21 cellular contexts compared by ENCODE assay signal in the genomic region with DNA sequence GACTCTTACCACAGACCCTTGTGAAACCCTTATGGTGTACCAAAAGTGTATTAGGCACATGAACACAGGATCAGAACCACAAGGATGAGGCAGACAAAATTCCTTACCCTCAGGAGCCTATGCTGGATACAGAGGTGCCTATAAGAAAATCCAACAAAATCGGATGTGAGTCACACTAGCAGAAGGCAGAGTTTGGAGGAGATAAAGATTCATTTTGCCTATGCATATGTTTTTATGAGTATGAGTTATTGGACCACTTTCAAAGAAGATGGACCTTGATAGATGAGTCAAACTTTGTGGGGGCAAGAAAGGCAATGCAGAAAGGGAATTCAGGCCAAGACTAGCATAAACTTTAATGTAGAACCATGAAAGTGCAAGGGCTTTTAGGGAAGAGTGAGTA. TPM values are rescaled to one million over a fixed set of nuclear protein-coding genes. Genes with fewer than 3 reads are reported as not detected.
DNase-seq lines count a peak whose midpoint lies in the region; ATAC-seq, FAIRE-seq and TF ChIP-seq lines count a peak whose summit lies in the region.
"Had no signal": no experiment of that assay in that cellular context is flagged by ENCODE, and none has a peak within 500 bp of the region (broad histone marks: within the 10 kb centered on the region; RNA-seq: fewer than 3 reads in every experiment).

No MANE protein-coding gene starts in this region.

- H3K27ac ChIP-seq in PC-3 (ENCODE audit: low read length) (0 out of 2 replicates have a peak overlapping the region, but pooled peaks have one; percentile 4), OCI-LY7 (ENCODE audit: low read depth, low read length, poor library complexity, severe bottlenecking) (no peak overlapping the region)

- POLR2A ChIA-PET in PC-3 (lab: Charles Lee; ENCODE audit: unreplicated experiment), result no interaction called here
- POLR2A ChIA-PET in OCI-LY7 (lab: Charles Lee), result no interaction called here

- DNase-seq in A172 (ENCODE audit: low spot score), result peak; percentile 62
- DNase-seq in HCEC 1CT, result peak; percentile 65
- peak; percentile 91 for DNase-seq in PC-3
- no peak for DNase-seq in bronchial epithelial cell (ENCODE audit: low read depth)
- no peak for DNase-seq in activated CD4-positive, alpha-beta T cell treated with anti-CD3 and anti-CD28 coated beads, Interleukin-2, amount 50 U/mL, for 48 hours
- no peak for DNase-seq in hypothalamus (lab: John Stamatoyannopoulos, UW)
- no peak for DNase-seq in OCI-LY7 (ENCODE audit: low spot score)
- DNase-seq: 8988T; BE2C; CD4-positive, CD25-positive, alpha-beta regulatory T cell; COR-L47; H7; NCI-H1436; NCI-H1930; NCI-H345; NCI-H526; T-cell had no signal

- H3K9me2 ChIP-seq in PC-3 (replicated peaks; ENCODE audit: low read length), result no peaks in the 10 kb centered on the region
- no peaks in the 10 kb centered on the region for H3K9me2 ChIP-seq in OCI-LY7 (ENCODE audit: insufficient read depth, low read length)

- H3K4me3 ChIP-seq in PC-3 (ENCODE audit: low read length) (no peak overlapping the region), bronchial epithelial cell (ENCODE audit: low read depth, low read length) (no peak overlapping the region), OCI-LY7 (ENCODE audit: low read depth, low read length, poor library complexity, severe bottlenecking) (no peak overlapping the region)
- H3K4me3 ChIP-seq: K562 had no signal

- BruUV-seq in PC-3 (replicated peaks; lab: Mats Ljungman, UMichigan) (no TSS peak), OCI-LY7 (replicated peaks; lab: Mats Ljungman, UMichigan) (no TSS peak)

- intact Hi-C loops in PC-3 (cut with micrococcal nuclease) (no loop called here), OCI-LY7 (cut with micrococcal nuclease; ENCODE audit: unreplicated experiment) (no loop called here)

- ATAC-seq in PC-3 (peak; percentile 82), HG02588 (IDR thresholded peaks at IDR 0.05; ENCODE audit: unreplicated experiment) (no peak)
- ATAC-seq: K562, T-cell had no signal

- H3K27me3 ChIP-seq in PC-3 (ENCODE audit: low read length) (no peaks in the 10 kb centered on the region), bronchial epithelial cell (ENCODE audit: control insufficient read depth, insufficient read depth, low read length) (no peaks in the 10 kb centered on the region)
- H3K27me3 ChIP-seq: BE2C had no signal

- H3K4me2 ChIP-seq in PC-3 (ENCODE audit: low read length) (peak overlapping the region; percentile 15; the same call in 1 of the 2 replicates), OCI-LY7 (ENCODE audit: low read length) (no peak overlapping the region)

- TF ChIP-seq CTCF in PC-3 (conservative IDR thresholded peaks at IDR 0.05; ENCODE audit: low read depth, low read length) (no peak), bronchial epithelial cell (IDR thresholded peaks at IDR 0.05; ENCODE audit: insufficient read depth, low read length, severe bottlenecking) (no peak), OCI-LY7 (conservative IDR thresholded peaks at IDR 0.05; ENCODE audit: low read length) (no peak)

- H3K79me2 ChIP-seq in PC-3 (ENCODE audit: low read length) (no peaks in the 10 kb centered on the region), OCI-LY7 (ENCODE audit: insufficient read depth, low read depth, low read length) (no peaks in the 10 kb centered on the region)

- H3K36me3 ChIP-seq in PC-3 (ENCODE audit: low read depth, low read length) (no peaks in the 10 kb centered on the region), bronchial epithelial cell (ENCODE audit: control insufficient read depth, insufficient read depth, low read length) (no peaks in the 10 kb centered on the region), OCI-LY7 (ENCODE audit: insufficient read depth, low read length) (no peaks in the 10 kb centered on the region)
- H3K36me3 ChIP-seq: BE2C had no signal

- CTCF ChIA-PET in PC-3 (lab: Charles Lee) (interaction anchor here (0.7 to 1.0 kb wide), 2 partner anchors 12 to 231 kb away, joined by 3 to 4 read pairs; no protein-coding TSS in a partner anchor), OCI-LY7 (lab: Charles Lee; ENCODE audit: unreplicated experiment) (no interaction called here)

- H3F3A ChIP-seq in PC-3 (ENCODE audit: low read length, unreplicated experiment), result no peaks in the 10 kb centered on the region

- no peaks in the 10 kb centered on the region for H4K20me1 ChIP-seq in PC-3 (ENCODE audit: low read length)
- H4K20me1 ChIP-seq in OCI-LY7 (ENCODE audit: insufficient read depth, low read length), result no peaks in the 10 kb centered on the region

- H2AFZ ChIP-seq in PC-3 (ENCODE audit: low read length) (no peak overlapping the region), OCI-LY7 (ENCODE audit: low read length) (no peak overlapping the region)

- no peak overlapping the region for H3K9ac ChIP-seq in PC-3 (ENCODE audit: low read length)

- peak; percentile 36 for FAIRE-seq in bronchial epithelial cell (lab: Jason Lieb, UNC)
- FAIRE-seq: GM12892, GM18507, K562 had no signal

- H3K4me1 ChIP-seq in PC-3 (ENCODE audit: insufficient read depth, low read length) (peaks cover 36% of the 10 kb centered on the region), OCI-LY7 (ENCODE audit: insufficient read depth, low read length, poor library complexity, severe bottlenecking) (no peaks in the 10 kb centered on the region)
- H3K4me1 ChIP-seq: BE2C had no signal

- H3K9me3 ChIP-seq in PC-3 (ENCODE audit: low read length) (no peaks in the 10 kb centered on the region), OCI-LY7 (ENCODE audit: low read length) (no peaks in the 10 kb centered on the region)
- H3K9me3 ChIP-seq: BE2C had no signal

RNA-seq across cellular contexts. Expression of a gene that starts 17.0 kb away (rescaled TPM):
- total RNA-seq in A172 (2014; rRNA removed; shearing (Covaris generic)), result not detected in 2 replicates
- total RNA-seq in PC-3 (2014; rRNA removed) (not detected in 2 replicates), bronchial epithelial cell (not detected in 2 replicates), OCI-LY7 (2022) (not detected in 2 replicates)
- total RNA-seq in OCI-LY7 (2014; rRNA removed; shearing (Covaris generic)), result not detected in 2 replicates
- total RNA-seq: CD4-positive, CD25-positive, alpha-beta regulatory T cell; K562; T-cell had no signal

RNA-seq across cellular contexts. Expression of a gene that starts 51.7 kb away (rescaled TPM):
- total RNA-seq in A172 (2014; rRNA removed; shearing (Covaris generic)), result 7.0 and 13.7 TPM in 2 replicates
- 473 and 650 TPM in 2 replicates for total RNA-seq in PC-3 (2014; rRNA removed)
- total RNA-seq in bronchial epithelial cell, result 1,162 and 3,106 TPM in 2 replicates
- total RNA-seq in OCI-LY7 (2014; rRNA removed; shearing (Covaris generic)), result 0.41 TPM in 1 of 2 replicates, not detected in the other
- 0.17 and 0.46 TPM in 2 replicates for total RNA-seq in OCI-LY7 (2022)

Comparison
In these comparisons a context has a peak if more than half of its experiments do, and no peak if none do; other contexts are left out.
1. DNase-seq: peak in A172 (single experiment), HCEC 1CT (single experiment) and PC-3 (single experiment); none in bronchial epithelial cell (single experiment), activated CD4-positive, alpha-beta T cell treated with anti-CD3 and anti-CD28 coated beads, Interleukin-2, amount 50 U/mL, for 48 hours (0 of 2), hypothalamus (0 of 51) and OCI-LY7 (single experiment).
2. RNA of a gene that starts 51.7 kb away (total RNA-seq): 1,162 to 3,106 TPM in bronchial epithelial cell and 473 to 650 TPM in PC-3; 7.0 to 13.7 TPM in A172 and 0.17 to 0.46 TPM in OCI-LY7; every median in the first group is over 10 times any median in the second.